Comparison of ENCODE assay signal across 5 cellular contexts in the genomic region with DNA sequence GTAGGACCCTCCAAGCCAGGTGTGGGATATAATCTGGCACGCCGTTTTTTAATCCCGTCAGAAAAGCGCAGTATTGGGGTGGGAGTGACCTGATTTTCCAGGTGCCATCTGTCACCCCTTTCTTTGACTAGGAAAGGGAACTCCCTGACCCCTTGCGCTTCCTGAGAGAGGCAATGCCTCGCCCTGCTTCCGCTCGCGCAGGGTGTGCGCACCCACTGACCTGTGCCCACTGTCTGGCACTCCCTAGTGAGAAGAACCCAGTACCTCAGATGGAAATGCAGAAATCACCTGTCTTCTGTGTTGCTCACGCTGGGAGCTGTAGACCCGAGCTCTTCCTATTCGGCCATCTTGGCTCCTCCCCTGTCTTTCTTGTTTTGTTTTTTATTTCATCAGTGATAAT. TPM values are rescaled to one million over a fixed set of nuclear protein-coding genes. Genes with fewer than 3 reads are reported as not detected.
"Had no signal": no experiment of that assay in that cellular context is flagged by ENCODE, and none has a peak within 500 bp of the region (broad histone marks: within the 10 kb centered on the region; RNA-seq: fewer than 3 reads in every experiment).

No MANE protein-coding gene starts in this region.

RNA-seq across cellular contexts. Expression of gene OR5M11, which starts 11.6 kb away (rescaled TPM):
- total RNA-seq: GM23248, H1, H9, HepG2, HT1080 had no signal

RNA-seq across cellular contexts. Expression of gene OR5M10, which starts 22.8 kb away (rescaled TPM):
- total RNA-seq: GM23248, H1, H9, HepG2, HT1080 had no signal

RNA-seq across cellular contexts. Expression of gene OR5M1, which starts 60.0 kb away (rescaled TPM):
- total RNA-seq: GM23248, H1, H9, HepG2, HT1080 had no signal
